ENCODE assay signal across 1 cellular context in genomic region chr16:23694707-23695373, GRCh38.
TF ChIP-seq lines count a peak whose summit lies in the region.

No MANE protein-coding gene starts in this region.

TF ChIP-seq in HEK293, 187 proteins besides CTCF, POLR2A, EP300 and RAD21:
- TF ChIP-seq PRDM10 (tag by site-specific recombination; IDR thresholded peaks at IDR 0.05): 0 out of 2 replicates have a peak, but pooled peaks have one; percentile 33
- TF ChIP-seq ZSCAN5A (tag by site-specific recombination; IDR thresholded peaks at IDR 0.05): 0 out of 2 replicates have a peak, but pooled peaks have one; percentile 24
- no peak for TF ChIP-seq ZNF211 (tag by site-specific recombination; IDR thresholded peaks at IDR 0.05; ENCODE audit: low read depth)
- peak; percentile 33; the same call in 1 of the 2 replicates for TF ChIP-seq GLIS1 (tag by site-specific recombination; IDR thresholded peaks at IDR 0.05)
- no peak for TF ChIP-seq ZNF335 (tag by site-specific recombination; conservative IDR thresholded peaks at IDR 0.05)
- no peak for TF ChIP-seq ZNF837 (tag by site-specific recombination; IDR thresholded peaks at IDR 0.05)
- no peak for TF ChIP-seq ZBTB1 (tag by site-specific recombination; IDR thresholded peaks at IDR 0.05)
- TF ChIP-seq PRDM6 (tag by site-specific recombination; IDR thresholded peaks at IDR 0.05): no peak
- 0 out of 2 replicates have a peak, but pooled peaks have one; percentile 22 for TF ChIP-seq ZNF629 (tag by site-specific recombination; IDR thresholded peaks at IDR 0.05)
- TF ChIP-seq ZNF2 (tag by site-specific recombination; IDR thresholded peaks at IDR 0.05): 0 out of 2 replicates have a peak, but pooled peaks have one; percentile 38
- no peak for TF ChIP-seq FEZF1 (tag by site-specific recombination; IDR thresholded peaks at IDR 0.05)
- peak; percentile 42 for TF ChIP-seq PATZ1 (tag by site-specific recombination; IDR thresholded peaks at IDR 0.05)
- peak; percentile 75 for TF ChIP-seq ZBTB17 (tag by site-specific recombination; IDR thresholded peaks at IDR 0.05)
- no peak for TF ChIP-seq PRDM2 (tag by site-specific recombination; IDR thresholded peaks at IDR 0.05; ENCODE audit: borderline replicate concordance)
- TF ChIP-seq ZFP3 (tag by site-specific recombination; IDR thresholded peaks at IDR 0.05; ENCODE audit: low read depth): no peak
- TF ChIP-seq ZNF544 (tag by site-specific recombination; IDR thresholded peaks at IDR 0.05): no peak
- no peak for TF ChIP-seq KLF8 (tag by site-specific recombination; IDR thresholded peaks at IDR 0.05)
- TF ChIP-seq KLF17 (tag by site-specific recombination; IDR thresholded peaks at IDR 0.05): peak; percentile 82
- TF ChIP-seq ZNF10 (tag by site-specific recombination; IDR thresholded peaks at IDR 0.05): peak; percentile 46; the same call in 1 of the 2 replicates
- TF ChIP-seq ZNF76 (tag by site-specific recombination; IDR thresholded peaks at IDR 0.05; ENCODE audit: borderline replicate concordance, low read depth): peak; percentile 48; the same call in 1 of the 2 replicates
- TF ChIP-seq ZNF514 (tag by site-specific recombination; IDR thresholded peaks at IDR 0.05): no peak
TF ChIP-seq in HEK293: peak in this region for 10.
